In the genomic region with DNA sequence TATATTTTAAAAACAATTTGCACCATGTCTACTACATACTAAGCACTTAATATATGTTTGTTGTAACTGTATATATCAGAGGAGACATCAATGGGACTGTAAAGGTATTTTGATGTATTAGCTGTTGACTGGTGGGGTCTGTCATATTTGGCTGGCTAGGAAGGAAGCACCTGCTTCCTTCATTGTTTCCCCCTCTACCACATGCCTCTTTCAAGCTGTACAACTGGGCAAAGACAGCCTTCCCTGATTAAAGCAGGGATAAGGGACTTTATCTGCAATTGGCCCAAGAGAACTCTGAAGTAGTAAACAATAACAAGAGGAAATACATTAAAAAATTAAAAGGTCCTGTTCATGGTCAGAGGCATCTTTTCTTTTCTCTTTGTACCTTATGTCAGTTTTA, we compare ENCODE assay signal across 19 cellular contexts. TPM values are rescaled to one million over a fixed set of nuclear protein-coding genes. Genes with fewer than 3 reads are reported as not detected.
"Had no signal": no experiment of that assay in that cellular context is flagged by ENCODE, and none has a peak within 500 bp of the region (broad histone marks: within the 10 kb centered on the region; RNA-seq: fewer than 3 reads in every experiment).

No MANE protein-coding gene starts in this region.

- H3K9me3 ChIP-seq: pancreas, sigmoid colon, stomach, testis had no signal

- H3K36me3 Mint-ChIP-seq: mesothelial cell of epicardium had no signal

- H3K27ac Mint-ChIP-seq: mesothelial cell of epicardium had no signal

- H3K27me3 Mint-ChIP-seq: activated naive CD4-positive, alpha-beta T cell treated with anti-CD3 and anti-CD28 coated beads, Interleukin-2, amount 50 U/mL, for 24 hours; activated T-cell treated with anti-CD3 and anti-CD28 coated beads, Interleukin-2, amount 50 U/mL, for 24 hours; central memory CD8-positive, alpha-beta T cell had no signal

- ATAC-seq: pancreas had no signal

- DNase-seq: activated CD4-positive, alpha-beta T cell treated with anti-CD3 and anti-CD28 coated beads, Interleukin-2, amount 50 U/mL, for 48 hours; activated CD4-positive, CD25-positive, alpha-beta regulatory T cell treated with anti-CD3 and anti-CD28 coated beads, Interleukin-2, amount 50 U/mL, for 72 hours; activated effector memory CD4-positive, alpha-beta T cell treated with Interleukin-2 at 50 U/mL for 16 hours; activated T-cell treated with anti-CD3 and anti-CD28 coated beads, Interleukin-2, amount 50 U/mL, for 24 hours; brain microvascular endothelial cell; cortex of kidney; effector memory CD4-positive, alpha-beta T cell; foreskin melanocyte; pancreas; sigmoid colon; stimulated activated CD4-positive, alpha-beta T cell treated with anti-CD3 and anti-CD28 coated beads, Interleukin-1b, Interleukin-23, amount 100 ng/mL, for 48 hours; stomach; testis had no signal

- H3K9me3 Mint-ChIP-seq: activated naive CD4-positive, alpha-beta T cell treated with anti-CD3 and anti-CD28 coated beads, Interleukin-2, amount 50 U/mL, for 24 hours; activated T-cell treated with anti-CD3 and anti-CD28 coated beads, Interleukin-2, amount 50 U/mL, for 24 hours; central memory CD8-positive, alpha-beta T cell; mesothelial cell of epicardium had no signal

- H3K4me3 Mint-ChIP-seq: activated naive CD4-positive, alpha-beta T cell treated with anti-CD3 and anti-CD28 coated beads, Interleukin-2, amount 50 U/mL, for 24 hours; activated T-cell treated with anti-CD3 and anti-CD28 coated beads, Interleukin-2, amount 50 U/mL, for 24 hours; central memory CD8-positive, alpha-beta T cell; mesothelial cell of epicardium had no signal

RNA-seq across cellular contexts. Expression of gene SLFN14, which starts 17.6 kb away (rescaled TPM):
- total RNA-seq: fibroblast of lung, lower leg skin, mesothelial cell of epicardium, pancreas, sigmoid colon, stomach had no signal
- polyA plus RNA-seq: fibroblast of lung, pancreas, sigmoid colon, stomach, urinary bladder had no signal
